ENCODE assay signal across 8 cellular contexts in genomic region chr1:74197657-74198552, GRCh38. TPM values are rescaled to one million over a fixed set of nuclear protein-coding genes. Genes with fewer than 3 reads are reported as not detected.
DNase-seq lines count a peak whose midpoint lies in the region; ATAC-seq and TF ChIP-seq lines count a peak whose summit lies in the region.

TSS of gene FPGT (plus strand) at chr1:74198242. CDS start at chr1:74198279, 37 bp downstream.
TSS of gene LRRIQ3 (minus strand) at chr1:74198176. CDS start at chr1:74183684, 14,492 bp downstream.

- H3K79me2 ChIP-seq in hepatocyte: peaks cover 3% of the 10 kb centered on the region

- H3K27me3 ChIP-seq in hepatocyte (no peaks in the 10 kb centered on the region), rectal smooth muscle tissue (ENCODE audit: control insufficient read depth, insufficient read depth, low read length) (no peaks in the 10 kb centered on the region), aorta (ENCODE audit: control insufficient read depth in 1 of 2, insufficient read depth in 2 of 2, low read length in 1 of 2) (no peaks in the 10 kb centered on the region)

- H3K4me1 ChIP-seq in hepatocyte (ENCODE audit: insufficient read depth): no peaks in the 10 kb centered on the region
- H3K4me1 ChIP-seq in rectal smooth muscle tissue (ENCODE audit: control insufficient read depth, insufficient read depth, low read length): no peaks in the 10 kb centered on the region
- peaks cover 0 to 2% of the 10 kb centered on the region in 2 donors for H3K4me1 ChIP-seq in aorta (ENCODE audit: control insufficient read depth in 1 of 2, insufficient read depth in 2 of 2, low read length in 2 of 2)

- peak within 1 kb of the TSS; percentile 71 for H3K4me3 ChIP-seq in astrocyte of the spinal cord (ENCODE audit: low read depth, low read length)
- peak within 1 kb of the TSS; percentile 50 for H3K4me3 ChIP-seq in hepatocyte
- peak within 1 kb of the TSS; percentile 97 for H3K4me3 ChIP-seq in rectal smooth muscle tissue (ENCODE audit: low read length)
- H3K4me3 ChIP-seq in aorta (ENCODE audit: low read length in 2 of 2): peak within 1 kb of the TSS; percentile 78 to 91

- no peaks in the 10 kb centered on the region for H3K9me2 ChIP-seq in hepatocyte (replicated peaks; ENCODE audit: insufficient read depth)

- peak within 1 kb of the TSS; percentile 84 for H3K9ac ChIP-seq in rectal smooth muscle tissue (ENCODE audit: low read length)

- peak; percentile 95 for ATAC-seq in GM18511 (IDR thresholded peaks at IDR 0.05; ENCODE audit: unreplicated experiment)
- peak; percentile 96 for ATAC-seq in HG03025 (IDR thresholded peaks at IDR 0.05; ENCODE audit: low FRiP score, unreplicated experiment)
- peak; percentile 100 for ATAC-seq in aorta (ENCODE audit: low FRiP score)

- TF ChIP-seq CTCF in astrocyte of the spinal cord (IDR thresholded peaks at IDR 0.05; ENCODE audit: low read depth, low read length) (no peak), hepatocyte (IDR thresholded peaks at IDR 0.05; ENCODE audit: poor library complexity) (no peak)

- DNase-seq in NCI-H2029 treated with DMSO at 0.1 percent for 48 hours (lab: John Stamatoyannopoulos, UW): peak; percentile 90
- peak; percentile 96 for DNase-seq in T1000 (lab: John Stamatoyannopoulos, UW)
- DNase-seq in astrocyte of the spinal cord (ENCODE audit: low read depth, low spot score): peak; percentile 97
- peak; percentile 98 for DNase-seq in hepatocyte (ENCODE audit: low spot score)
- DNase-seq in aorta: peak; percentile 97 to 99

- H4K20me1 ChIP-seq in hepatocyte (ENCODE audit: insufficient read depth, poor library complexity, severe bottlenecking): no peaks in the 10 kb centered on the region

- WGBS in hepatocyte (ENCODE audit: low lambda C conversion rate, missing lambda C conversion rate): 13% methylated on average over 40 of the region's 41 CpGs
- 1 to 2% methylated on average over 41 of the region's 41 CpGs for WGBS in aorta, 2 donors

- peak within 1 kb of the TSS; percentile 64 for H3K27ac ChIP-seq in hepatocyte
- peak within 1 kb of the TSS; percentile 81 for H3K27ac ChIP-seq in rectal smooth muscle tissue (ENCODE audit: low read depth, low read length)
- peak within 1 kb of the TSS in 1 of 2 donors; percentile 11 for H3K27ac ChIP-seq in aorta (ENCODE audit: low read depth in 1 of 2, low read length in 2 of 2)

- no peaks in the 10 kb centered on the region for H3K36me3 ChIP-seq in hepatocyte (replicated peaks; ENCODE audit: insufficient read depth, low read depth)
- H3K36me3 ChIP-seq in rectal smooth muscle tissue (ENCODE audit: control insufficient read depth, insufficient read depth, low read length): peaks cover 2% of the 10 kb centered on the region
- no peaks in the 10 kb centered on the region for H3K36me3 ChIP-seq in aorta (ENCODE audit: control insufficient read depth in 1 of 2, insufficient read depth in 2 of 2, low read length in 1 of 2)

- no peaks in the 10 kb centered on the region for H3K9me3 ChIP-seq in hepatocyte (ENCODE audit: low read depth)
- H3K9me3 ChIP-seq in aorta (ENCODE audit: control insufficient read depth, low read length): no peaks in the 10 kb centered on the region

- in situ Hi-C loops in astrocyte of the spinal cord (cut with HindIII; ENCODE audit: low sequenced_read_pairs): no loop called here

- H2AFZ ChIP-seq in hepatocyte: peak within 1 kb of the TSS; percentile 78

- intact Hi-C loops in aorta (cut with DNase I): loop anchor here in 1 of 2 donors (5.0 to 10.0 kb wide), 2 partner anchors 269 to 537 kb away; partner anchors contain the start of genes CRYZ and TYW3

- peak within 1 kb of the TSS; percentile 73 for H3K4me2 ChIP-seq in hepatocyte

RNA-seq across cellular contexts. Expression of gene FPGT, which starts in this region (rescaled TPM):
- total RNA-seq in hepatocyte (13.8 and 17.5 TPM in 2 replicates), aorta (10 to 100 TPM; 16.4 to 19.7 TPM)
- polyA plus RNA-seq in hepatocyte (6.6 and 9.1 TPM in 2 replicates), aorta (1 to 10 TPM; 6.1 to 9.9 TPM)

RNA-seq across cellular contexts. Expression of gene LRRIQ3, which starts in this region (rescaled TPM):
- total RNA-seq in hepatocyte (0.20 and 0.40 TPM in 2 replicates), aorta (under 1 TPM; 0.36 to 0.81 TPM)
- polyA plus RNA-seq in hepatocyte (not detected in 2 replicates), aorta (under 1 TPM; 0.50 to 0.59 TPM)
